ENCODE assay signal across 20 cellular contexts in genomic region chr11:95435192-95435591, GRCh38.
A peak's percentile ranks its signal among the peaks of the same experiment; 100 is the strongest.
DNase-seq lines count a peak whose midpoint lies in the region; ATAC-seq and TF ChIP-seq lines count a peak whose summit lies in the region.
"Had no signal": no experiment of that assay in that cellular context is flagged by ENCODE, and none has a peak within 500 bp of the region (broad histone marks: within the 10 kb centered on the region; RNA-seq: fewer than 3 reads in every experiment).

No MANE protein-coding gene starts in this region.

- no peaks in the 10 kb centered on the region for H3K27me3 ChIP-seq in smooth muscle cell (ENCODE audit: low read depth)
- H3K27me3 ChIP-seq: BLaER1 treated with 17β-estradiol and CSF1 and Interleukin-3, amounts not matched to agents 10 nM and 100 nM; SJSA1 had no signal

- ATAC-seq in GM18519 (IDR thresholded peaks at IDR 0.05; ENCODE audit: low FRiP score, unreplicated experiment) (no peak), GM18511 (IDR thresholded peaks at IDR 0.05; ENCODE audit: unreplicated experiment) (no peak)
- ATAC-seq: CD8-positive, alpha-beta T cell; Right ventricle myocardium inferior had no signal

- no peaks in the 10 kb centered on the region for H4K20me1 ChIP-seq in smooth muscle cell (ENCODE audit: low read depth)
- H4K20me1 ChIP-seq: BLaER1 treated with 17β-estradiol and CSF1 and Interleukin-3, amounts not matched to agents 10 nM and 100 nM had no signal

- H3K27ac ChIP-seq in smooth muscle cell (ENCODE audit: low read depth), result no peak overlapping the region
- H3K27ac ChIP-seq: BLaER1 treated with 17β-estradiol and CSF1 and Interleukin-3, amounts not matched to agents 10 nM and 100 nM; SJSA1 had no signal

- no peaks in the 10 kb centered on the region for H3K4me1 ChIP-seq in smooth muscle cell (ENCODE audit: low read depth)
- H3K4me1 ChIP-seq: SJSA1 had no signal

- DNase-seq in T-helper 1 cell, result no peak
- DNase-seq in T-helper 2 cell treated with Interferon-gamma antibody and Interleukin-4, amounts not matched to agents 5 μg/mL and 100 μg/mL, for 36 hours (ENCODE audit: low spot score), result no peak
- no peak for DNase-seq in immature natural killer cell
- no peak for DNase-seq in smooth muscle cell (lab: John Stamatoyannopoulos, UW; ENCODE audit: unreplicated experiment)
- DNase-seq: 8988T; Calu3; CD8-positive, alpha-beta T cell; DMS153; H7; NCI-H1092 treated with DMSO at 0.1 percent for 48 hours; NCI-H1436 treated with DMSO at 0.1 percent for 48 hours; NCI-H2029; NCI-H2171 treated with DMSO at 0.1 percent for 48 hours; NCI-H446 had no signal

- no peak overlapping the region for H3K4me2 ChIP-seq in smooth muscle cell
- H3K4me2 ChIP-seq: BLaER1 treated with 17β-estradiol and CSF1 and Interleukin-3, amounts not matched to agents 10 nM and 100 nM had no signal

- peaks cover 4% of the 10 kb centered on the region for H3K27me3 Mint-ChIP-seq in T-helper 1 cell treated with Interleukin-12 subunit alpha and Interleukin-12 subunit beta and Interleukin-4 antibody, amounts not matched to agents 30 μg/mL and 1 μg/mL, for 36 hours (ENCODE audit: low read depth)
- H3K27me3 Mint-ChIP-seq in T-helper 2 cell treated with Interferon-gamma antibody and Interleukin-4, amounts not matched to agents 5 μg/mL and 100 μg/mL, for 36 hours (ENCODE audit: low read depth), result peaks cover 7% of the 10 kb centered on the region
- peaks cover 0 to 2% (median 0%) of the 10 kb centered on the region in 3 donors for H3K27me3 Mint-ChIP-seq in immature natural killer cell (ENCODE audit: low read depth in 3 of 3)

- H3K4me1 Mint-ChIP-seq in T-helper 1 cell treated with Interleukin-12 subunit alpha and Interleukin-12 subunit beta and Interleukin-4 antibody, amounts not matched to agents 30 μg/mL and 1 μg/mL, for 36 hours (ENCODE audit: low read depth), result peaks cover 14% of the 10 kb centered on the region
- peaks cover 18% of the 10 kb centered on the region for H3K4me1 Mint-ChIP-seq in T-helper 2 cell treated with Interferon-gamma antibody and Interleukin-4, amounts not matched to agents 5 μg/mL and 100 μg/mL, for 36 hours (ENCODE audit: low read depth)
- H3K4me1 Mint-ChIP-seq in immature natural killer cell, result peaks cover 17 to 30% of the 10 kb centered on the region in 2 donors

- H3K36me3 Mint-ChIP-seq in T-helper 1 cell treated with Interleukin-12 subunit alpha and Interleukin-12 subunit beta and Interleukin-4 antibody, amounts not matched to agents 30 μg/mL and 1 μg/mL, for 36 hours (ENCODE audit: low read depth), result no peaks in the 10 kb centered on the region
- H3K36me3 Mint-ChIP-seq in T-helper 2 cell treated with Interferon-gamma antibody and Interleukin-4, amounts not matched to agents 5 μg/mL and 100 μg/mL, for 36 hours (ENCODE audit: low read depth), result no peaks in the 10 kb centered on the region
- H3K36me3 Mint-ChIP-seq in immature natural killer cell, result peaks cover 0 to 4% (median 0%) of the 10 kb centered on the region in 3 donors
- H3K36me3 Mint-ChIP-seq: CD8-positive, alpha-beta T cell had no signal

- H3K9me3 ChIP-seq in smooth muscle cell (replicated peaks; ENCODE audit: low read depth), result no peaks in the 10 kb centered on the region
- H3K9me3 ChIP-seq: BLaER1 treated with 17β-estradiol and CSF1 and Interleukin-3, amounts not matched to agents 10 nM and 100 nM; SJSA1 had no signal

- H3K79me2 ChIP-seq in smooth muscle cell (ENCODE audit: low read depth), result no peaks in the 10 kb centered on the region

- H3F3A ChIP-seq in smooth muscle cell (ENCODE audit: low read depth), result peaks cover 2% of the 10 kb centered on the region

- H3K4me3 Mint-ChIP-seq in T-helper 1 cell treated with Interleukin-12 subunit alpha and Interleukin-12 subunit beta and Interleukin-4 antibody, amounts not matched to agents 30 μg/mL and 1 μg/mL, for 36 hours, result peak overlapping the region; percentile 8
- peak overlapping the region; percentile 50 for H3K4me3 Mint-ChIP-seq in T-helper 2 cell treated with Interferon-gamma antibody and Interleukin-4, amounts not matched to agents 5 μg/mL and 100 μg/mL, for 36 hours
- H3K4me3 Mint-ChIP-seq in immature natural killer cell, result peak overlapping the region; percentile 8 to 50 (median 31)
- H3K4me3 Mint-ChIP-seq: CD8-positive, alpha-beta T cell had no signal

- H3K9ac ChIP-seq in smooth muscle cell (ENCODE audit: low read depth), result no peak overlapping the region
- H3K9ac ChIP-seq: BLaER1 treated with 17β-estradiol and CSF1 and Interleukin-3, amounts not matched to agents 10 nM and 100 nM had no signal

- peak overlapping the region; percentile 46 for H3K27ac Mint-ChIP-seq in T-helper 1 cell treated with Interleukin-12 subunit alpha and Interleukin-12 subunit beta and Interleukin-4 antibody, amounts not matched to agents 30 μg/mL and 1 μg/mL, for 36 hours
- H3K27ac Mint-ChIP-seq in T-helper 2 cell treated with Interferon-gamma antibody and Interleukin-4, amounts not matched to agents 5 μg/mL and 100 μg/mL, for 36 hours, result no peak overlapping the region
- H3K27ac Mint-ChIP-seq in immature natural killer cell, result peak overlapping the region in 1 of 6 donors; percentile 8
- H3K27ac Mint-ChIP-seq: CD8-positive, alpha-beta T cell had no signal

- no peak overlapping the region for H3K4me3 ChIP-seq in smooth muscle cell
- H3K4me3 ChIP-seq: BLaER1 treated with 17β-estradiol and CSF1 and Interleukin-3, amounts not matched to agents 10 nM and 100 nM; SJSA1 had no signal

- no peaks in the 10 kb centered on the region for H3K9me3 Mint-ChIP-seq in T-helper 1 cell treated with Interleukin-12 subunit alpha and Interleukin-12 subunit beta and Interleukin-4 antibody, amounts not matched to agents 30 μg/mL and 1 μg/mL, for 36 hours
- H3K9me3 Mint-ChIP-seq in T-helper 2 cell treated with Interferon-gamma antibody and Interleukin-4, amounts not matched to agents 5 μg/mL and 100 μg/mL, for 36 hours, result no peaks in the 10 kb centered on the region
- peaks cover 0 to 4% (median 0%) of the 10 kb centered on the region in 6 donors for H3K9me3 Mint-ChIP-seq in immature natural killer cell
- H3K9me3 Mint-ChIP-seq: CD8-positive, alpha-beta T cell had no signal

- H2AFZ ChIP-seq in smooth muscle cell (ENCODE audit: low read depth), result peak overlapping the region; percentile 91

- H3K36me3 ChIP-seq in smooth muscle cell (ENCODE audit: low read depth), result no peaks in the 10 kb centered on the region
- H3K36me3 ChIP-seq: BLaER1 treated with 17β-estradiol and CSF1 and Interleukin-3, amounts not matched to agents 10 nM and 100 nM; SJSA1 had no signal

- WGBS in smooth muscle cell (ENCODE audit: low lambda C conversion rate), result 90% methylated on average over 3 of the region's 3 CpGs

- TF ChIP-seq CTCF in smooth muscle cell (IDR thresholded peaks at IDR 0.05; ENCODE audit: borderline replicate concordance, insufficient read depth, poor library complexity, severe bottlenecking), result no peak
